ENCODE assay signal across 9 cellular contexts in genomic region chr4:100736651-100737450, GRCh38.
DNase-seq lines count a peak whose midpoint lies in the region; ATAC-seq and TF ChIP-seq lines count a peak whose summit lies in the region.
"Had no signal": no experiment of that assay in that cellular context is flagged by ENCODE, and none has a peak within 500 bp of the region (broad histone marks: within the 10 kb centered on the region; RNA-seq: fewer than 3 reads in every experiment).

No MANE protein-coding gene starts in this region.

- no peaks in the 10 kb centered on the region for H3K9me3 ChIP-seq in GM23248 (ENCODE audit: low read depth)
- 0 out of 2 replicates have a peak, but pooled peaks cover 5% of the 10 kb centered on the region for H3K9me3 ChIP-seq in SJCRH30 (replicated peaks)
- H3K9me3 ChIP-seq in gastrocnemius medialis = no peaks in the 10 kb centered on the region
- H3K9me3 ChIP-seq: ascending aorta had no signal

- TF ChIP-seq CTCF in fibroblast of villous mesenchyme (IDR thresholded peaks at IDR 0.05; ENCODE audit: insufficient read depth, low read depth, low read length) (no peak), gastrocnemius medialis (IDR thresholded peaks at IDR 0.05 in 4 of 5, conservative IDR thresholded peaks at IDR 0.05 in 1 of 5) (no peak)

- no peak overlapping the region for H3K9ac ChIP-seq in GM23248

- H3K4me2 ChIP-seq in GM23248 (ENCODE audit: unreplicated experiment) = peak overlapping the region; percentile 15

- no peak for TF ChIP-seq POLR2A in gastrocnemius medialis (IDR thresholded peaks at IDR 0.05)

- H3K27ac ChIP-seq in GM23248 (peak overlapping the region; percentile 45), SJCRH30 (peak overlapping the region; percentile 47), gastrocnemius medialis (peak overlapping the region; percentile 11 to 58 (median 43))
- H3K27ac ChIP-seq: ascending aorta had no signal

- DNase-seq in GM23248 (peak; percentile 90), SJCRH30 (peak; percentile 24 to 57), fibroblast of villous mesenchyme (ENCODE audit: low read depth) (peak; percentile 14), gastrocnemius medialis (no peak), NCI-H2081 (lab: John Stamatoyannopoulos, UW) (no peak)
- DNase-seq in activated T-cell treated with anti-CD3 and anti-CD28 coated beads, Interleukin-2, amount 50 U/mL, for 1 hour = no peak

- no peaks in the 10 kb centered on the region for H3K36me3 ChIP-seq in GM23248 (ENCODE audit: low read depth)
- no peaks in the 10 kb centered on the region for H3K36me3 ChIP-seq in SJCRH30
- no peaks in the 10 kb centered on the region for H3K36me3 ChIP-seq in gastrocnemius medialis
- H3K36me3 ChIP-seq: ascending aorta had no signal

- no peaks in the 10 kb centered on the region for H4K20me1 ChIP-seq in GM23248 (ENCODE audit: insufficient read depth)

- no peaks in the 10 kb centered on the region for H3K9me2 ChIP-seq in GM23248 (ENCODE audit: insufficient read depth)

- no peaks in the 10 kb centered on the region for H3K79me2 ChIP-seq in GM23248 (ENCODE audit: insufficient read depth)

- intact Hi-C loops in gastrocnemius medialis (cut with DNase I; ENCODE audit: low total_unique reads) = loop anchor here (5.0 kb wide), 1 partner anchor 315 kb away; no protein-coding TSS in a partner anchor

- in situ Hi-C loops in GM23248 (cut with MboI) = loop anchor here (25.0 kb wide), 1 partner anchor 625 kb away; no protein-coding TSS in a partner anchor
- in situ Hi-C loops in gastrocnemius medialis (cut with MboI; ENCODE audit: low sequenced_read_pairs in 4 of 4) = loop anchor here in 1 of 4 donors (25.0 kb wide), 1 partner anchor 300 kb away; no protein-coding TSS in a partner anchor

- peaks cover 29% of the 10 kb centered on the region for H3F3A ChIP-seq in GM23248 (ENCODE audit: insufficient read depth)

- 0 out of 2 replicates have a peak overlapping the region, but pooled peaks have one; percentile 2 for H2AFZ ChIP-seq in GM23248

- ATAC-seq in gastrocnemius medialis (peak; percentile 64 to 67), GM19452 (IDR thresholded peaks at IDR 0.05; ENCODE audit: unreplicated experiment) (no peak), GM18520 (IDR thresholded peaks at IDR 0.05; ENCODE audit: unreplicated experiment) (no peak)

- WGBS in GM23248 (ENCODE audit: low coverage in 1 of 2, low lambda C conversion rate in 2 of 2, missing lambda C conversion rate in 2 of 2), 2 experiments = 19 to 20% methylated on average over 2 of the region's 2 CpGs

- no peaks in the 10 kb centered on the region for H3K27me3 ChIP-seq in GM23248 (replicated peaks; ENCODE audit: insufficient read depth)
- no peaks in the 10 kb centered on the region for H3K27me3 ChIP-seq in SJCRH30
- H3K27me3 ChIP-seq in gastrocnemius medialis = no peaks in the 10 kb centered on the region
- H3K27me3 ChIP-seq: ascending aorta had no signal

- H3K4me1 ChIP-seq in GM23248 (ENCODE audit: insufficient read depth) = peaks cover 27% of the 10 kb centered on the region
- peaks cover 15% of the 10 kb centered on the region for H3K4me1 ChIP-seq in SJCRH30
- no peaks in the 10 kb centered on the region for H3K4me1 ChIP-seq in gastrocnemius medialis
- H3K4me1 ChIP-seq: ascending aorta had no signal

- H3K4me3 ChIP-seq in GM23248 (no peak overlapping the region), SJCRH30 (no peak overlapping the region), fibroblast of villous mesenchyme (ENCODE audit: low read depth, low read length) (no peak overlapping the region), gastrocnemius medialis (no peak overlapping the region)
- H3K4me3 ChIP-seq: ascending aorta had no signal

Comparison
In these comparisons a context has a peak if more than half of its experiments do, and no peak if none do; other contexts are left out.
1. DNase-seq: peak in GM23248 (single experiment), SJCRH30 (2 of 2) and fibroblast of villous mesenchyme (single experiment); none in gastrocnemius medialis (0 of 2), activated T-cell treated with anti-CD3 and anti-CD28 coated beads, Interleukin-2, amount 50 U/mL, for 1 hour (single experiment) and NCI-H2081 (0 of 2).
2. ATAC-seq: peak in gastrocnemius medialis (2 of 2); none in GM19452 (single experiment) and GM18520 (single experiment).
3. Peak in every context shown above with its lines, with median percentiles within 50 percentile points of each other: H3K27ac ChIP-seq.